ENCODE assay signal across 1 cellular context in the genomic region with DNA sequence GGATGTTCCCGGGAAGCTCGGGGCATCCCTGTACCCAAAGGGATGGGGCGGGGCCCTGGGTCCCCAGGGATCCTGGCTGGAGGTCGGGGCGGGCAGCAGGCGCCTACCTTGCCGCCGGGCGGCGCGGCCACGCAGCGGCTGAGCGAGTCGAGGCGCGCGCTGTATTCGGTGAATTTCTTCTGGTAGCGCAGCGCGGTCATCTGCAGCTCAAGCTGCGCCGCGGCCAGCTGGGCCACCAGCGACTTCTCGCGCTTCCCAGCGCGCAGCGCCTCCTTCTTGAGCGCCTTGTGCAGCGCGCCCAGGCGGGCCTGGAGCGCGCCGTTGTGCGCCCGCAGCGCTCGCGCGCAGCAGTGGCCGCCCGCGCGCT.
TF ChIP-seq lines count a peak whose summit lies in the region.

No MANE protein-coding gene starts in this region.

TF ChIP-seq in WTC11, 78 proteins besides CTCF, POLR2A, EP300 and RAD21 (continued from another document):
- TF ChIP-seq, protein P1, sequence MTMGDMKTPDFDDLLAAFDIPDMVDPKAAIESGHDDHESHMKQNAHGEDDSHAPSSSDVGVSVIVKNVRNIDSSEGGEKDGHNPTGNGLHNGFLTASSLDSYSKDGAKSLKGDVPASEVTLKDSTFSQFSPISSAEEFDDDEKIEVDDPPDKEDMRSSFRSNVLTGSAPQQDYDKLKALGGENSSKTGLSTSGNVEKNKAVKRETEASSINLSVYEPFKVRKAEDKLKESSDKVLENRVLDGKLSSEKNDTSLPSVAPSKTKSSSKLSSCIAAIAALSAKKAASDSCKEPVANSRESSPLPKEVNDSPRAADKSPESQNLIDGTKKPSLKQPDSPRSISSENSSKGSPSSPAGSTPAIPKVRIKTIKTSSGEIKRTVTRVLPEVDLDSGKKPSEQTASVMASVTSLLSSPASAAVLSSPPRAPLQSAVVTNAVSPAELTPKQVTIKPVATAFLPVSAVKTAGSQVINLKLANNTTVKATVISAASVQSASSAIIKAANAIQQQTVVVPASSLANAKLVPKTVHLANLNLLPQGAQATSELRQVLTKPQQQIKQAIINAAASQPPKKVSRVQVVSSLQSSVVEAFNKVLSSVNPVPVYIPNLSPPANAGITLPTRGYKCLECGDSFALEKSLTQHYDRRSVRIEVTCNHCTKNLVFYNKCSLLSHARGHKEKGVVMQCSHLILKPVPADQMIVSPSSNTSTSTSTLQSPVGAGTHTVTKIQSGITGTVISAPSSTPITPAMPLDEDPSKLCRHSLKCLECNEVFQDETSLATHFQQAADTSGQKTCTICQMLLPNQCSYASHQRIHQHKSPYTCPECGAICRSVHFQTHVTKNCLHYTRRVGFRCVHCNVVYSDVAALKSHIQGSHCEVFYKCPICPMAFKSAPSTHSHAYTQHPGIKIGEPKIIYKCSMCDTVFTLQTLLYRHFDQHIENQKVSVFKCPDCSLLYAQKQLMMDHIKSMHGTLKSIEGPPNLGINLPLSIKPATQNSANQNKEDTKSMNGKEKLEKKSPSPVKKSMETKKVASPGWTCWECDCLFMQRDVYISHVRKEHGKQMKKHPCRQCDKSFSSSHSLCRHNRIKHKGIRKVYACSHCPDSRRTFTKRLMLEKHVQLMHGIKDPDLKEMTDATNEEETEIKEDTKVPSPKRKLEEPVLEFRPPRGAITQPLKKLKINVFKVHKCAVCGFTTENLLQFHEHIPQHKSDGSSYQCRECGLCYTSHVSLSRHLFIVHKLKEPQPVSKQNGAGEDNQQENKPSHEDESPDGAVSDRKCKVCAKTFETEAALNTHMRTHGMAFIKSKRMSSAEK (CRISPR knock-in tag; IDR thresholded peaks at IDR 0.05; ENCODE audit: borderline replicate concordance), result no peak
